Comparison of ENCODE assay signal across 2 cellular contexts in the genomic region with DNA sequence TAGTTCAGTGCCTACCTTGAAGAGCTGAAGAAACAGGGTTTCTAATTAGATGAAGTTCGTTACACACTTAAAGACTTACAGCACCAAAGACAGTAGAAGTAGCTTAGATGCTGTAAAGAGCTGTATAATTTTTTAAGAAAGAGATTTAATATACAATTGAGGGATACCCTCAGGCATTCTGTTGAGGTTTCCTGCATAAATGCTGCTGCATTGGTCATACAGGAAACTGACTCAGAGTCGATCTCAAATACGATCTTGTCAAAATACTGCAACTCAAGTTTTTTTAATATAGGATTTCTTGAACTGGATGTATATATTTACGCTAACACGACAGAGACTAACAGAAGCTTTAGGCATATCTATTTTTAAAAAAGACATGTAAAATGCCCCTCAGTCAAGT.
TF ChIP-seq lines count a peak whose summit lies in the region.

No MANE protein-coding gene starts in this region.

TF ChIP-seq in A549, 52 proteins besides CTCF, POLR2A, EP300 and RAD21 (continued from another document):
- TF ChIP-seq, protein P1, sequence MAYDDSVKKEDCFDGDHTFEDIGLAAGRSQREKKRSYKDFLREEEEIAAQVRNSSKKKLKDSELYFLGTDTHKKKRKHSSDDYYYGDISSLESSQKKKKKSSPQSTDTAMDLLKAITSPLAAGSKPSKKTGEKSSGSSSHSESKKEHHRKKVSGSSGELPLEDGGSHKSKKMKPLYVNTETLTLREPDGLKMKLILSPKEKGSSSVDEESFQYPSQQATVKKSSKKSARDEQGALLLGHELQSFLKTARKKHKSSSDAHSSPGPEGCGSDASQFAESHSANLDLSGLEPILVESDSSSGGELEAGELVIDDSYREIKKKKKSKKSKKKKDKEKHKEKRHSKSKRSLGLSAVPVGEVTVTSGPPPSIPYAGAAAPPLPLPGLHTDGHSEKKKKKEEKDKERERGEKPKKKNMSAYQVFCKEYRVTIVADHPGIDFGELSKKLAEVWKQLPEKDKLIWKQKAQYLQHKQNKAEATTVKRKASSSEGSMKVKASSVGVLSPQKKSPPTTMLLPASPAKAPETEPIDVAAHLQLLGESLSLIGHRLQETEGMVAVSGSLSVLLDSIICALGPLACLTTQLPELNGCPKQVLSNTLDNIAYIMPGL (CRISPR knock-in tag; IDR thresholded peaks at IDR 0.05; ENCODE audit: borderline replicate concordance), result no peak
- TF ChIP-seq CHD2 (IDR thresholded peaks at IDR 0.05; ENCODE audit: low read length, partially characterized antibody) (no peak), MAFK (IDR thresholded peaks at IDR 0.05; ENCODE audit: partially characterized antibody) (no peak), JUNB (IDR thresholded peaks at IDR 0.05) (no peak), NPAS2 (CRISPR knock-in tag; IDR thresholded peaks at IDR 0.05; ENCODE audit: borderline replicate concordance) (no peak), EHF (CRISPR knock-in tag; IDR thresholded peaks at IDR 0.05) (no peak), SREBF2 (IDR thresholded peaks at IDR 0.05) (no peak), TP53 (CRISPR knock-in tag; IDR thresholded peaks at IDR 0.05) (no peak)
- TF ChIP-seq, protein P2, sequence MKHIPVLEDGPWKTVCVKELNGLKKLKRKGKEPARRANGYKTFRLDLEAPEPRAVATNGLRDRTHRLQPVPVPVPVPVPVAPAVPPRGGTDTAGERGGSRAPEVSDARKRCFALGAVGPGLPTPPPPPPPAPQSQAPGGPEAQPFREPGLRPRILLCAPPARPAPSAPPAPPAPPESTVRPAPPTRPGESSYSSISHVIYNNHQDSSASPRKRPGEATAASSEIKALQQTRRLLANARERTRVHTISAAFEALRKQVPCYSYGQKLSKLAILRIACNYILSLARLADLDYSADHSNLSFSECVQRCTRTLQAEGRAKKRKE (CRISPR knock-in tag; IDR thresholded peaks at IDR 0.05; ENCODE audit: low read depth), result no peak
- TF ChIP-seq, protein P3, sequence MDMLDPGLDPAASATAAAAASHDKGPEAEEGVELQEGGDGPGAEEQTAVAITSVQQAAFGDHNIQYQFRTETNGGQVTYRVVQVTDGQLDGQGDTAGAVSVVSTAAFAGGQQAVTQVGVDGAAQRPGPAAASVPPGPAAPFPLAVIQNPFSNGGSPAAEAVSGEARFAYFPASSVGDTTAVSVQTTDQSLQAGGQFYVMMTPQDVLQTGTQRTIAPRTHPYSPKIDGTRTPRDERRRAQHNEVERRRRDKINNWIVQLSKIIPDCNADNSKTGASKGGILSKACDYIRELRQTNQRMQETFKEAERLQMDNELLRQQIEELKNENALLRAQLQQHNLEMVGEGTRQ (IDR thresholded peaks at IDR 0.05), result no peak

TF ChIP-seq in GM23338, 12 proteins besides CTCF, POLR2A, EP300 and RAD21 (continued from another document):
- TF ChIP-seq, protein P4, sequence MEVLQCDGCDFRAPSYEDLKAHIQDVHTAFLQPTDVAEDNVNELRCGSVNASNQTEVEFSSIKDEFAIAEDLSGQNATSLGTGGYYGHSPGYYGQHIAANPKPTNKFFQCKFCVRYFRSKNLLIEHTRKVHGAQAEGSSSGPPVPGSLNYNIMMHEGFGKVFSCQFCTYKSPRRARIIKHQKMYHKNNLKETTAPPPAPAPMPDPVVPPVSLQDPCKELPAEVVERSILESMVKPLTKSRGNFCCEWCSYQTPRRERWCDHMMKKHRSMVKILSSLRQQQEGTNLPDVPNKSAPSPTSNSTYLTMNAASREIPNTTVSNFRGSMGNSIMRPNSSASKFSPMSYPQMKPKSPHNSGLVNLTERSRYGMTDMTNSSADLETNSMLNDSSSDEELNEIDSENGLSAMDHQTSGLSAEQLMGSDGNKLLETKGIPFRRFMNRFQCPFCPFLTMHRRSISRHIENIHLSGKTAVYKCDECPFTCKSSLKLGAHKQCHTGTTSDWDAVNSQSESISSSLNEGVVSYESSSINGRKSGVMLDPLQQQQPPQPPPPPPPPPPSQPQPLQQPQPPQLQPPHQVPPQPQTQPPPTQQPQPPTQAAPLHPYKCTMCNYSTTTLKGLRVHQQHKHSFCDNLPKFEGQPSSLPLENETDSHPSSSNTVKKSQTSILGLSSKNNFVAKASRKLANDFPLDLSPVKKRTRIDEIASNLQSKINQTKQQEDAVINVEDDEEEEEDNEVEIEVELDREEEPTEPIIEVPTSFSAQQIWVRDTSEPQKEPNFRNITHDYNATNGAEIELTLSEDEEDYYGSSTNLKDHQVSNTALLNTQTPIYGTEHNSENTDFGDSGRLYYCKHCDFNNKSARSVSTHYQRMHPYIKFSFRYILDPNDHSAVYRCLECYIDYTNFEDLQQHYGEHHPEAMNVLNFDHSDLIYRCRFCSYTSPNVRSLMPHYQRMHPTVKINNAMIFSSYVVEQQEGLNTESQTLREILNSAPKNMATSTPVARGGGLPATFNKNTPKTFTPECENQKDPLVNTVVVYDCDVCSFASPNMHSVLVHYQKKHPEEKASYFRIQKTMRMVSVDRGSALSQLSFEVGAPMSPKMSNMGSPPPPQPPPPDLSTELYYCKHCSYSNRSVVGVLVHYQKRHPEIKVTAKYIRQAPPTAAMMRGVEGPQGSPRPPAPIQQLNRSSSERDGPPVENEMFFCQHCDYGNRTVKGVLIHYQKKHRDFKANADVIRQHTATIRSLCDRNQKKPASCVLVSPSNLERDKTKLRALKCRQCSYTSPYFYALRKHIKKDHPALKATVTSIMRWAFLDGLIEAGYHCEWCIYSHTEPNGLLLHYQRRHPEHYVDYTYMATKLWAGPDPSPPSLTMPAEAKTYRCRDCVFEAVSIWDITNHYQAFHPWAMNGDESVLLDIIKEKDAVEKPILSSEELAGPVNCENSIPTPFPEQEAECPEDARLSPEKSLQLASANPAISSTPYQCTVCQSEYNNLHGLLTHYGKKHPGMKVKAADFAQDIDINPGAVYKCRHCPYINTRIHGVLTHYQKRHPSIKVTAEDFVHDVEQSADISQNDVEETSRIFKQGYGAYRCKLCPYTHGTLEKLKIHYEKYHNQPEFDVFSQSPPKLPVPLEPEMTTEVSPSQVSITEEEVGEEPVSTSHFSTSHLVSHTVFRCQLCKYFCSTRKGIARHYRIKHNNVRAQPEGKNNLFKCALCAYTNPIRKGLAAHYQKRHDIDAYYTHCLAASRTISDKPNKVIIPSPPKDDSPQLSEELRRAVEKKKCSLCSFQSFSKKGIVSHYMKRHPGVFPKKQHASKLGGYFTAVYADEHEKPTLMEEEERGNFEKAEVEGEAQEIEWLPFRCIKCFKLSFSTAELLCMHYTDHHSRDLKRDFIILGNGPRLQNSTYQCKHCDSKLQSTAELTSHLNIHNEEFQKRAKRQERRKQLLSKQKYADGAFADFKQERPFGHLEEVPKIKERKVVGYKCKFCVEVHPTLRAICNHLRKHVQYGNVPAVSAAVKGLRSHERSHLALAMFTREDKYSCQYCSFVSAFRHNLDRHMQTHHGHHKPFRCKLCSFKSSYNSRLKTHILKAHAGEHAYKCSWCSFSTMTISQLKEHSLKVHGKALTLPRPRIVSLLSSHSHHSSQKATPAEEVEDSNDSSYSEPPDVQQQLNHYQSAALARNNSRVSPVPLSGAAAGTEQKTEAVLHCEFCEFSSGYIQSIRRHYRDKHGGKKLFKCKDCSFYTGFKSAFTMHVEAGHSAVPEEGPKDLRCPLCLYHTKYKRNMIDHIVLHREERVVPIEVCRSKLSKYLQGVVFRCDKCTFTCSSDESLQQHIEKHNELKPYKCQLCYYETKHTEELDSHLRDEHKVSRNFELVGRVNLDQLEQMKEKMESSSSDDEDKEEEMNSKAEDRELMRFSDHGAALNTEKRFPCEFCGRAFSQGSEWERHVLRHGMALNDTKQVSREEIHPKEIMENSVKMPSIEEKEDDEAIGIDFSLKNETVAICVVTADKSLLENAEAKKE (CRISPR knock-in tag; IDR thresholded peaks at IDR 0.05), result no peak
- TF ChIP-seq CREB1 (CRISPR knock-in tag; IDR thresholded peaks at IDR 0.05; ENCODE audit: low read depth) (no peak), POLR2AphosphoS5 (IDR thresholded peaks at IDR 0.05; ENCODE audit: low read depth) (no peak), EZH2 (IDR thresholded peaks at IDR 0.05; ENCODE audit: low read depth, unreplicated experiment) (no peak), ZNF331 (CRISPR knock-in tag; IDR thresholded peaks at IDR 0.05; ENCODE audit: low read depth) (no peak), JUNB (IDR thresholded peaks at IDR 0.05; ENCODE audit: unreplicated experiment) (no peak)
- TF ChIP-seq, protein P5, sequence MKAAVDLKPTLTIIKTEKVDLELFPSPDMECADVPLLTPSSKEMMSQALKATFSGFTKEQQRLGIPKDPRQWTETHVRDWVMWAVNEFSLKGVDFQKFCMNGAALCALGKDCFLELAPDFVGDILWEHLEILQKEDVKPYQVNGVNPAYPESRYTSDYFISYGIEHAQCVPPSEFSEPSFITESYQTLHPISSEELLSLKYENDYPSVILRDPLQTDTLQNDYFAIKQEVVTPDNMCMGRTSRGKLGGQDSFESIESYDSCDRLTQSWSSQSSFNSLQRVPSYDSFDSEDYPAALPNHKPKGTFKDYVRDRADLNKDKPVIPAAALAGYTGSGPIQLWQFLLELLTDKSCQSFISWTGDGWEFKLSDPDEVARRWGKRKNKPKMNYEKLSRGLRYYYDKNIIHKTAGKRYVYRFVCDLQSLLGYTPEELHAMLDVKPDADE (IDR thresholded peaks at IDR 0.05), result no peak
- TF ChIP-seq, protein P6, sequence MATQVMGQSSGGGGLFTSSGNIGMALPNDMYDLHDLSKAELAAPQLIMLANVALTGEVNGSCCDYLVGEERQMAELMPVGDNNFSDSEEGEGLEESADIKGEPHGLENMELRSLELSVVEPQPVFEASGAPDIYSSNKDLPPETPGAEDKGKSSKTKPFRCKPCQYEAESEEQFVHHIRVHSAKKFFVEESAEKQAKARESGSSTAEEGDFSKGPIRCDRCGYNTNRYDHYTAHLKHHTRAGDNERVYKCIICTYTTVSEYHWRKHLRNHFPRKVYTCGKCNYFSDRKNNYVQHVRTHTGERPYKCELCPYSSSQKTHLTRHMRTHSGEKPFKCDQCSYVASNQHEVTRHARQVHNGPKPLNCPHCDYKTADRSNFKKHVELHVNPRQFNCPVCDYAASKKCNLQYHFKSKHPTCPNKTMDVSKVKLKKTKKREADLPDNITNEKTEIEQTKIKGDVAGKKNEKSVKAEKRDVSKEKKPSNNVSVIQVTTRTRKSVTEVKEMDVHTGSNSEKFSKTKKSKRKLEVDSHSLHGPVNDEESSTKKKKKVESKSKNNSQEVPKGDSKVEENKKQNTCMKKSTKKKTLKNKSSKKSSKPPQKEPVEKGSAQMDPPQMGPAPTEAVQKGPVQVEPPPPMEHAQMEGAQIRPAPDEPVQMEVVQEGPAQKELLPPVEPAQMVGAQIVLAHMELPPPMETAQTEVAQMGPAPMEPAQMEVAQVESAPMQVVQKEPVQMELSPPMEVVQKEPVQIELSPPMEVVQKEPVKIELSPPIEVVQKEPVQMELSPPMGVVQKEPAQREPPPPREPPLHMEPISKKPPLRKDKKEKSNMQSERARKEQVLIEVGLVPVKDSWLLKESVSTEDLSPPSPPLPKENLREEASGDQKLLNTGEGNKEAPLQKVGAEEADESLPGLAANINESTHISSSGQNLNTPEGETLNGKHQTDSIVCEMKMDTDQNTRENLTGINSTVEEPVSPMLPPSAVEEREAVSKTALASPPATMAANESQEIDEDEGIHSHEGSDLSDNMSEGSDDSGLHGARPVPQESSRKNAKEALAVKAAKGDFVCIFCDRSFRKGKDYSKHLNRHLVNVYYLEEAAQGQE (IDR thresholded peaks at IDR 0.05; ENCODE audit: unreplicated experiment), result no peak
